ENCODE assay signal across 7 cellular contexts in genomic region chr20:41318271-41318649, GRCh38. TPM values are rescaled to one million over a fixed set of nuclear protein-coding genes. Genes with fewer than 3 reads are reported as not detected.
A peak's percentile ranks its signal among the peaks of the same experiment; 100 is the strongest.
DNase-seq lines count a peak whose midpoint lies in the region; ATAC-seq and TF ChIP-seq lines count a peak whose summit lies in the region.

No MANE protein-coding gene starts in this region.

- no peak overlapping the region for H3K4ac ChIP-seq in H9 (ENCODE audit: low read depth, low read length)

- H3K36me3 ChIP-seq in RWPE2 (ENCODE audit: low read depth) (no peaks in the 10 kb centered on the region), gastrocnemius medialis (no peaks in the 10 kb centered on the region)

- no peak overlapping the region for H2BK20ac ChIP-seq in H9 (ENCODE audit: low read depth, low read length, poor library complexity, severe bottlenecking)

- no peak overlapping the region for H3K56ac ChIP-seq in H9 (ENCODE audit: insufficient read length, low read depth, low read length)

- no peak overlapping the region for H3K27ac Mint-ChIP-seq in H9

- ATAC-seq in RWPE2 (ENCODE audit: low read depth): no peak
- ATAC-seq in gastrocnemius medialis: no peak
- no peak for ATAC-seq in GM21723 (IDR thresholded peaks at IDR 0.05; ENCODE audit: unreplicated experiment)
- no peak for ATAC-seq in HG03159 (IDR thresholded peaks at IDR 0.05; ENCODE audit: unreplicated experiment)

- H2BK120ac ChIP-seq in H9 (ENCODE audit: low read depth, low read length, poor library complexity, severe bottlenecking): no peak overlapping the region

- no peaks in the 10 kb centered on the region for H4K20me1 ChIP-seq in H9 (ENCODE audit: control insufficient read depth, insufficient read depth, insufficient read length)

- H3K27me3 ChIP-seq in H9 (ENCODE audit: insufficient read depth, low read length): no peaks in the 10 kb centered on the region
- H3K27me3 ChIP-seq in RWPE2 (ENCODE audit: insufficient read depth, poor library complexity, severe bottlenecking): no peaks in the 10 kb centered on the region
- no peaks in the 10 kb centered on the region for H3K27me3 ChIP-seq in gastrocnemius medialis

- H3K79me1 ChIP-seq in H9 (ENCODE audit: insufficient read depth, low read depth, low read length, poor library complexity, severe bottlenecking): no peaks in the 10 kb centered on the region

- H2BK5ac ChIP-seq in H9 (ENCODE audit: insufficient read length, low read length): no peak overlapping the region

- H3K4me2 ChIP-seq in H9 (ENCODE audit: insufficient read depth, insufficient read length, low read length): peak overlapping the region; percentile 94

- 0 out of 5 replicates have a peak, but pooled peaks cover 0 to 4% of the 10 kb centered on the region in 2 experiments for H3K9me3 Mint-ChIP-seq in H9

- DNase-seq in H9 (no peak), RWPE2 (ENCODE audit: low spot score) (no peak), fibroblast of mammary gland (ENCODE audit: low read depth) (no peak), gastrocnemius medialis (no peak), RPMI8226 (no peak)

- H3K4me1 ChIP-seq in H9 (ENCODE audit: insufficient read depth, low read length) (peaks cover 2% of the 10 kb centered on the region; the same call in 1 of the 2 replicates), RWPE2 (ENCODE audit: insufficient read depth, poor library complexity, severe bottlenecking) (peaks cover 34% of the 10 kb centered on the region), gastrocnemius medialis (peaks cover 31 to 34% of the 10 kb centered on the region in 2 donors)

- no peak overlapping the region for H2AFZ ChIP-seq in H9 (ENCODE audit: low read length)

- H3K9me3 ChIP-seq in H9 (ENCODE audit: control insufficient read depth, low read depth, low read length): no peaks in the 10 kb centered on the region
- no peaks in the 10 kb centered on the region for H3K9me3 ChIP-seq in RWPE2 (ENCODE audit: severe bottlenecking)
- H3K9me3 ChIP-seq in gastrocnemius medialis: no peaks in the 10 kb centered on the region

- H3K27me3 Mint-ChIP-seq in H9 (ENCODE audit: low read depth): peaks cover 24% of the 10 kb centered on the region

- no peak overlapping the region for H2BK15ac ChIP-seq in H9 (ENCODE audit: low read depth, low read length)

- H3K9ac ChIP-seq in H9 (ENCODE audit: extremely low read depth, insufficient read length, low read length): no peak overlapping the region

- in situ Hi-C loops in gastrocnemius medialis (cut with MboI; ENCODE audit: low sequenced_read_pairs in 4 of 4): no loop called here

- no peak overlapping the region for H2BK12ac ChIP-seq in H9 (ENCODE audit: insufficient read length, low read depth, low read length)

- no peak for TF ChIP-seq POLR2A in gastrocnemius medialis (IDR thresholded peaks at IDR 0.05)

- H3K18ac ChIP-seq in H9 (ENCODE audit: insufficient read length, low read depth, low read length): no peak overlapping the region

- H4K8ac ChIP-seq in H9 (replicated peaks; ENCODE audit: insufficient read length, low read depth, low read length): no peak overlapping the region

- H3K23me2 ChIP-seq in H9 (ENCODE audit: insufficient read length, low read depth, low read length, poor library complexity, severe bottlenecking): peaks cover 10% of the 10 kb centered on the region

- no CpG with 5 or more reads among the region's 5 CpGs for WGBS in H9 (ENCODE audit: extremely low coverage, insufficient read length, low lambda C conversion rate)

- H3K4me3 ChIP-seq in RWPE2 (ENCODE audit: severe bottlenecking) (peak overlapping the region; percentile 79), fibroblast of mammary gland (ENCODE audit: control insufficient read depth, low read depth, low read length) (peak overlapping the region; percentile 36), gastrocnemius medialis (peak overlapping the region; percentile 46 to 78 (median 54))

- H3K27ac ChIP-seq in H9 (ENCODE audit: insufficient read length, low read depth, low read length): no peak overlapping the region
- peak overlapping the region; percentile 94 for H3K27ac ChIP-seq in RWPE2 (ENCODE audit: poor library complexity, severe bottlenecking)
- peak overlapping the region; percentile 73 to 96 (median 90) for H3K27ac ChIP-seq in gastrocnemius medialis

- no peak overlapping the region; the same call in 1 of the 2 replicates for H3K14ac ChIP-seq in H9 (ENCODE audit: insufficient read depth, low read length)

- no peak overlapping the region for H3K23ac ChIP-seq in H9 (ENCODE audit: insufficient read length, low read depth, low read length)

- H4K91ac ChIP-seq in H9 (ENCODE audit: insufficient read length, low read depth, low read length): no peak overlapping the region

- peaks cover 8 to 9% of the 10 kb centered on the region in 2 experiments for H3K4me1 Mint-ChIP-seq in H9

- no peak overlapping the region for H3T11ph ChIP-seq in H9 (ENCODE audit: low read length)

- no peak overlapping the region for H2AK5ac ChIP-seq in H9 (ENCODE audit: insufficient read length, low read length)

- H3K79me2 ChIP-seq in H9 (ENCODE audit: insufficient read depth, low read length): no peaks in the 10 kb centered on the region

- intact Hi-C loops in gastrocnemius medialis (cut with DNase I; ENCODE audit: low total_unique reads): loop anchor here (10.0 kb wide), 1 partner anchor 377 kb away; no protein-coding TSS in a partner anchor

- peak overlapping the region; percentile 60 to 77 for H3K4me3 Mint-ChIP-seq in H9

- TF ChIP-seq CTCF in H9 (conservative IDR thresholded peaks at IDR 0.05): no peak
- no peak for TF ChIP-seq CTCF in RWPE2 (IDR thresholded peaks at IDR 0.05; ENCODE audit: poor library complexity, severe bottlenecking)
- no peak for TF ChIP-seq CTCF in fibroblast of mammary gland (conservative IDR thresholded peaks at IDR 0.05; ENCODE audit: control insufficient read depth, insufficient read depth, low read depth, low read length)
- TF ChIP-seq CTCF in gastrocnemius medialis (IDR thresholded peaks at IDR 0.05 in 4 of 5, conservative IDR thresholded peaks at IDR 0.05 in 1 of 5): no peak

- H3K36me3 Mint-ChIP-seq in H9 (ENCODE audit: insufficient read depth in 1 of 3, low read depth in 3 of 3): no peaks in the 10 kb centered on the region

- no peak overlapping the region for H4K5ac ChIP-seq in H9 (ENCODE audit: insufficient read length, low read depth, low read length)

RNA-seq across cellular contexts. Expression of gene ZHX3, which starts 0.7 kb away (rescaled TPM):
- 2.9 and 4.4 TPM in 2 replicates for total RNA-seq in H9 (2021)
- total RNA-seq in gastrocnemius medialis: 10 to 100 TPM; 20.1 to 30.0 (median 25.9) TPM

RNA-seq across cellular contexts. Expression of gene LPIN3, which starts 22.4 kb away (rescaled TPM):
- total RNA-seq in H9 (2021): 3.8 and 4.2 TPM in 2 replicates
- 1 to 10 TPM in 2 of 4 donors, under 1 TPM in 2; 0.56 to 2.4 (median 1.1) TPM for total RNA-seq in gastrocnemius medialis

RNA-seq across cellular contexts. Expression of gene EMILIN3, which starts 48.4 kb away (rescaled TPM):
- total RNA-seq in H9 (2021) (5.9 and 6.7 TPM in 2 replicates), gastrocnemius medialis (under 1 TPM in 3 of 4 donors, not detected in 1; 0.20 to 0.33 (median 0.20) TPM)
